In genomic region chr3:170869645-170870593, GRCh38 we compare ENCODE assay signal across 1 cellular context.
TF ChIP-seq lines count a peak whose summit lies in the region.

RPL22L1 (minus strand) TSS chr3:170870195; CDS start chr3:170870167, 28 bp downstream.

TF ChIP-seq in HEK293, 187 proteins besides CTCF, POLR2A, EP300 and RAD21 (continued from another document):
- TF ChIP-seq PRDM10 (tag by site-specific recombination; IDR thresholded peaks at IDR 0.05): peak; percentile 68
- 0 out of 2 replicates have a peak, but pooled peaks have one; percentile 5 for TF ChIP-seq REST (tag by site-specific recombination; IDR thresholded peaks at IDR 0.05)
- no peak for TF ChIP-seq KLF16 (tag by site-specific recombination; IDR thresholded peaks at IDR 0.05)
- no peak for TF ChIP-seq ZNF530 (tag by site-specific recombination; IDR thresholded peaks at IDR 0.05; ENCODE audit: low read depth)
- TF ChIP-seq ZNF544 (tag by site-specific recombination; IDR thresholded peaks at IDR 0.05): no peak
- 0 out of 2 replicates have a peak, but pooled peaks have one; percentile 17 for TF ChIP-seq GFI1B (tag by site-specific recombination; IDR thresholded peaks at IDR 0.05)
- peak; percentile 89 for TF ChIP-seq ZBTB26 (tag by site-specific recombination; optimal IDR thresholded peaks at IDR 0.05)
- TF ChIP-seq ZNF843 (tag by site-specific recombination; IDR thresholded peaks at IDR 0.05): no peak
- TF ChIP-seq ZNF121 (tag by site-specific recombination; IDR thresholded peaks at IDR 0.05): no peak
- TF ChIP-seq PRDM4 (tag by site-specific recombination; IDR thresholded peaks at IDR 0.05): no peak
- no peak for TF ChIP-seq ZSCAN23 (tag by site-specific recombination; IDR thresholded peaks at IDR 0.05)
- TF ChIP-seq ZNF366 (tag by site-specific recombination; conservative IDR thresholded peaks at IDR 0.05): peak; percentile 84
- TF ChIP-seq ZNF76 (tag by site-specific recombination; IDR thresholded peaks at IDR 0.05; ENCODE audit: borderline replicate concordance, low read depth): peak; percentile 78
- TF ChIP-seq TSHZ1 (tag by site-specific recombination; IDR thresholded peaks at IDR 0.05; ENCODE audit: borderline replicate concordance): no peak
- TF ChIP-seq ZNF785 (tag by site-specific recombination; IDR thresholded peaks at IDR 0.05): no peak
- no peak for TF ChIP-seq ZNF184 (tag by site-specific recombination; IDR thresholded peaks at IDR 0.05)
- no peak for TF ChIP-seq ZNF488 (tag by site-specific recombination; IDR thresholded peaks at IDR 0.05)
- TF ChIP-seq ZNF24 (tag by site-specific recombination; IDR thresholded peaks at IDR 0.05): 0 out of 2 replicates have a peak, but pooled peaks have one; percentile 16
- no peak for TF ChIP-seq ZNF16 (tag by site-specific recombination; IDR thresholded peaks at IDR 0.05; ENCODE audit: low read depth)
- no peak for TF ChIP-seq ZNF747 (tag by site-specific recombination; IDR thresholded peaks at IDR 0.05)
- no peak for TF ChIP-seq ZNF521 (tag by site-specific recombination; IDR thresholded peaks at IDR 0.05)
- no peak; the same call in 1 of the 2 replicates for TF ChIP-seq PRDM6 (tag by site-specific recombination; IDR thresholded peaks at IDR 0.05)
- no peak for TF ChIP-seq ZNF148 (tag by site-specific recombination; IDR thresholded peaks at IDR 0.05; ENCODE audit: borderline replicate concordance)
- peak; percentile 7; the same call in 1 of the 2 replicates for TF ChIP-seq ZNF654 (tag by site-specific recombination; IDR thresholded peaks at IDR 0.05; ENCODE audit: low read depth)
